17 cellular contexts compared by ENCODE assay signal in the genomic region with DNA sequence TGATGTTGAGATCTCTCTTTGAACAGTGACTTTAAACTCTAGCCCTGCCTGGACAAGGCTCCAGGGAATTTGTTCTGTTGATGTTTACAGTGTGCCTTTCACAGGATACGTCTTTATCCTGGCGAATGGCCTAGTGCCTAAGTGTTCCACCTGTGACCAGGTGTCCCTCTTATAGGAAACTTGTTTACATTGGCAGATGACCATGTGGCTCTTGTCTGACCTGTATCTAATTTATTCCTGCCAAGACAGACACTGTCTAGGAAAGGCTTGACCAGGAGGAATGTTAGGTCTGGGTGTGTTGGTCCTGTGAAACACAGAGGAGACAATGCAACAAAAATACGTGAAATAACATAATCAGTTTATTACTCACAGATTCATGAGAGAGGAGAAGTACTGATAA.
DNase-seq lines count a peak whose midpoint lies in the region; ATAC-seq, FAIRE-seq and TF ChIP-seq lines count a peak whose summit lies in the region.
"Had no signal": no experiment of that assay in that cellular context is flagged by ENCODE, and none has a peak within 500 bp of the region (broad histone marks: within the 10 kb centered on the region; RNA-seq: fewer than 3 reads in every experiment).

No MANE protein-coding gene starts in this region.

- no peak overlapping the region for H3K4me2 ChIP-seq in Karpas-422 (ENCODE audit: low read depth, low read length, poor library complexity, severe bottlenecking)

- TF ChIP-seq CTCF in left lung (IDR thresholded peaks at IDR 0.05), result no peak

- CTCF ChIA-PET in activated CD4-positive, alpha-beta memory T cell treated with anti-CD3 and anti-CD28 coated beads, Interleukin-2, amount 10 ng/mL, durations not matched to agents 7 days and 5 days (lab: Charles Lee), result no interaction called here

- H3K4me3 Mint-ChIP-seq in activated CD4-positive, alpha-beta memory T cell treated with anti-CD3 and anti-CD28 coated beads, Interleukin-2, amount 10 ng/mL, durations not matched to agents 7 days and 5 days, result no peak overlapping the region
- H3K4me3 Mint-ChIP-seq: CD4-positive, CD25-positive, alpha-beta regulatory T cell had no signal

- H3K36me3 Mint-ChIP-seq in activated CD4-positive, alpha-beta memory T cell treated with anti-CD3 and anti-CD28 coated beads, Interleukin-2, amount 10 ng/mL, durations not matched to agents 7 days and 5 days (ENCODE audit: low read depth), result no peaks in the 10 kb centered on the region
- H3K36me3 Mint-ChIP-seq: CD4-positive, CD25-positive, alpha-beta regulatory T cell had no signal

- H3K27me3 ChIP-seq in left lung (no peaks in the 10 kb centered on the region), Karpas-422 (ENCODE audit: low read length) (no peaks in the 10 kb centered on the region)

- H3K36me3 ChIP-seq in left lung (no peaks in the 10 kb centered on the region), Karpas-422 (ENCODE audit: insufficient read depth, low read length) (no peaks in the 10 kb centered on the region)

- H3K4me1 Mint-ChIP-seq in activated CD4-positive, alpha-beta memory T cell treated with anti-CD3 and anti-CD28 coated beads, Interleukin-2, amount 10 ng/mL, durations not matched to agents 7 days and 5 days, result no peaks in the 10 kb centered on the region
- H3K4me1 Mint-ChIP-seq: CD4-positive, CD25-positive, alpha-beta regulatory T cell had no signal

- no peak overlapping the region for H3K27ac Mint-ChIP-seq in activated CD4-positive, alpha-beta memory T cell treated with anti-CD3 and anti-CD28 coated beads, Interleukin-2, amount 10 ng/mL, durations not matched to agents 7 days and 5 days
- H3K27ac Mint-ChIP-seq: CD4-positive, CD25-positive, alpha-beta regulatory T cell had no signal

- no peaks in the 10 kb centered on the region for H3K27me3 Mint-ChIP-seq in activated CD4-positive, alpha-beta memory T cell treated with anti-CD3 and anti-CD28 coated beads, Interleukin-2, amount 10 ng/mL, durations not matched to agents 7 days and 5 days
- H3K27me3 Mint-ChIP-seq: CD4-positive, CD25-positive, alpha-beta regulatory T cell had no signal

- peak; percentile 67 for DNase-seq in DMS153 (lab: John Stamatoyannopoulos, UW)
- no peak for DNase-seq in HTR-8/SVneo (ENCODE audit: insufficient read length, low spot score)
- peak; percentile 37 for DNase-seq in NCI-H748 treated with DMSO at 0.1 percent for 48 hours (lab: John Stamatoyannopoulos, UW)
- no peak for DNase-seq in left lung
- DNase-seq in activated CD4-positive, alpha-beta memory T cell treated with anti-CD3 and anti-CD28 coated beads, Interleukin-2, amount 10 ng/mL, durations not matched to agents 7 days and 5 days, result no peak
- no peak for DNase-seq in activated CD8-positive, alpha-beta memory T cell treated with anti-CD3 and anti-CD28 coated beads, Interleukin-2, amount 50 U/mL, for 48 hours
- DNase-seq in SKM-1 (lab: John Stamatoyannopoulos, UW; ENCODE audit: unreplicated experiment), result no peak
- no peak for DNase-seq in Karpas-422
- DNase-seq: ACHN; Calu3; CD4-positive, CD25-positive, alpha-beta regulatory T cell; MV-4-11; NCI-H1694 treated with DMSO at 0.1 percent for 48 hours; NCI-H2171; NK-92 treated with Interleukin-12 subunit alpha and Interleukin-12 subunit beta, amount 100 ng/mL, for 24 hours; OCI-M1 had no signal

- H3K4me1 ChIP-seq in left lung (no peaks in the 10 kb centered on the region), Karpas-422 (ENCODE audit: low read length) (no peaks in the 10 kb centered on the region)

- peaks cover 14% of the 10 kb centered on the region for H3K9me3 Mint-ChIP-seq in activated CD4-positive, alpha-beta memory T cell treated with anti-CD3 and anti-CD28 coated beads, Interleukin-2, amount 10 ng/mL, durations not matched to agents 7 days and 5 days

- no peak overlapping the region for H3K4me3 ChIP-seq in left lung
- H3K4me3 ChIP-seq in Karpas-422 (ENCODE audit: low read length), result no peak overlapping the region
- H3K4me3 ChIP-seq: SK-N-MC had no signal

- intact Hi-C loops in left lung (cut with DNase I), result no loop called here

- no peaks in the 10 kb centered on the region for H3K9me2 ChIP-seq in Karpas-422 (replicated peaks; ENCODE audit: insufficient read depth, low read length)

- POLR2A ChIA-PET in activated CD4-positive, alpha-beta memory T cell treated with anti-CD3 and anti-CD28 coated beads, Interleukin-2, amount 10 ng/mL, durations not matched to agents 7 days and 5 days (lab: Charles Lee), result no interaction called here

- H3K9ac ChIP-seq in Karpas-422 (ENCODE audit: low read length), result no peak overlapping the region

- no peak overlapping the region for H3K27ac ChIP-seq in left lung
- no peak overlapping the region for H3K27ac ChIP-seq in Karpas-422 (ENCODE audit: low read length)
- H3K27ac ChIP-seq: SK-N-MC had no signal

- H4K20me1 ChIP-seq in Karpas-422 (ENCODE audit: insufficient read depth, low read depth, low read length), result no peaks in the 10 kb centered on the region

- H2AFZ ChIP-seq in Karpas-422 (ENCODE audit: low read length), result no peak overlapping the region

- ATAC-seq in left lung, result peak; percentile 60

- H3K9me3 ChIP-seq in left lung (no peaks in the 10 kb centered on the region), Karpas-422 (ENCODE audit: low read length) (no peaks in the 10 kb centered on the region)

- FAIRE-seq in HTR-8/SVneo (lab: Jason Lieb, UNC), result peak; percentile 31

- no peaks in the 10 kb centered on the region for H3K79me2 ChIP-seq in Karpas-422 (ENCODE audit: low read length)

Comparison
In these comparisons a context has a peak if more than half of its experiments do, and no peak if none do; other contexts are left out.
1. DNase-seq: peak in DMS153 (single experiment) and NCI-H748 treated with DMSO at 0.1 percent for 48 hours (single experiment); none in HTR-8/SVneo (single experiment), left lung (0 of 2), activated CD4-positive, alpha-beta memory T cell treated with anti-CD3 and anti-CD28 coated beads, Interleukin-2, amount 10 ng/mL, durations not matched to agents 7 days and 5 days (single experiment), activated CD8-positive, alpha-beta memory T cell treated with anti-CD3 and anti-CD28 coated beads, Interleukin-2, amount 50 U/mL, for 48 hours (single experiment), SKM-1 (single experiment) and Karpas-422 (single experiment).